Comparison of ENCODE assay signal across 8 cellular contexts in the genomic region with DNA sequence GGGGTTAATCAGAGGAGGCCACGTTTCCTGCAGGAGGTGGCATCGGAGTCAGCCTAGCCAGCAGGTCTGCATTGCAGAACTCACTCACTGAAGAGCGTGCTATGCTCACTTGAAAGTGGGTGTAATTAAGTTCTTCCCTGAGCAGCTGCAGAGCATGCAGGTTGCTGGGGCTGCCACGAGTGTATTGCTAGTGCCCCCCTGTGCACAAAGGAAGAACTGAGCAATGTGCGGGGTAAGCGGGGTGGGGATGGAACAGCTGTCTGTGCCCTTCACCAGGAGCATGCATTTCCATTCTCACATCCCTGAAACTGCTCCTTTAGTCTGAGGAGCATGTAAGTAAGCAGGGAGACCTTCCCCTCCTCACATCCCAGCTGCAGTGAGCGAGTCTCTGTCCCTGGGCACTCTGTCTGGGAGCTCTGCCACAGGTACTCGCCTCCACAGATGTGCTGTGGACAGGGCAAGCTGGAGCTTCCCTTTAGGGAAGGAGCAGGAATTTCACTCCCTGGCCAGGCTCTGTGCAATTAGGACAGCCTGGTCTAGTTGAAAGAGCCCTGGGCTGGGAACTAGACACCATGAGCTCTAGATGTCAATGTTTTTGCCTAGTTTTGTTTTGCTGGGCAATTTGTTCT.
DNase-seq lines count a peak whose midpoint lies in the region; ATAC-seq lines count a peak whose summit lies in the region.

No MANE protein-coding gene starts in this region.

- peak; percentile 94 for ATAC-seq in GM18907 (IDR thresholded peaks at IDR 0.05; ENCODE audit: unreplicated experiment)
- peak; percentile 93 for ATAC-seq in HG03280 (IDR thresholded peaks at IDR 0.05; ENCODE audit: unreplicated experiment)

- DNase-seq in AG08395 (ENCODE audit: low spot score), result peak; percentile 71
- DNase-seq in NCI-H69 (lab: John Stamatoyannopoulos, UW), result peak; percentile 95
- peak; percentile 79 for DNase-seq in ecto neural progenitor cell (ENCODE audit: low spot score)
- peak; percentile 11 for DNase-seq in non-pigmented ciliary epithelial cell (ENCODE audit: low read depth)
- no peak for DNase-seq in SW 1271 (lab: John Stamatoyannopoulos, UW)
- no peak for DNase-seq in dermis blood vessel endothelial cell

Comparison
In these comparisons a context has a peak if more than half of its experiments do, and no peak if none do; other contexts are left out.
1. DNase-seq: peak in AG08395 (single experiment), NCI-H69 (single experiment), ecto neural progenitor cell (single experiment) and non-pigmented ciliary epithelial cell (single experiment); none in SW 1271 (0 of 2) and dermis blood vessel endothelial cell (single experiment).